Comparison of ENCODE assay signal across 1 cellular context in the genomic region with DNA sequence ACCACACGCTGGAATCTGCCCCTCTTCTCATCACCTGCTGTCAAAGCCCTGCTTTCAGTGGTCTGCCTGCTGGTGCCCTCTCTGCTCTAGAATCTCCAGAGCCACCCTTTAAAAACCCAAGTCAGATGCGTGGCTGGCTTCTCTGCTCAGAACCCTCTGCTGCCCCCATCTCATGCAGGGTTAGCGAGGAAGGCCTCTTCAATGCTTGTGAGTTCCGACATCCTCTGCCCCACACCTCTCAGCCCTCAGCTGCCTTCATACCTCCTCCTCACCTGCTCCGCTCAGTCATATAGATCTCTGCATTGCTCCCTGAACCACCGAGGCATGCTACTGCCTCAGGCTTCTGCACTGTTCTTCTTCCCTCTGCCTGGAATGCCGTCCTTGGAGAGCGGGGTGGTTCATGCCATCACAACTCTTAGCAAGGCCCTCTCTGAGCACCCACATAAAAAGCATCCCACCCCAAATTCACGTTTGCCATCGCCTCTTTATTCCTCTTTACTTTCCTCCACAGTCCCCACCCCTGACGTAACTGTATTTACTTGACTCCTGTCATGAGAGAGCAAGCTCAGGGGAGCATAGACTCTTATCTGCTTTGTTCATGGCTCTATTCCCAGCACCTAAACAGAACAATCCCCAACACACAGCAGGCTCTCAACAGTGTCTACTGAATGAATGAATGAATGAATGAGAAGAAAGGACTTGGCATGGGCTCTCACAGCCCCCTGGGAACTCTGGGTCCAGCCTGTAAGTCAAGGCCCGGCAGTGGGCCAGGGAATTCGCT.
TF ChIP-seq lines count a peak whose summit lies in the region.

No MANE protein-coding gene starts in this region.

TF ChIP-seq in endothelial cell of umbilical vein, 7 proteins besides CTCF, POLR2A, EP300 and RAD21:
- TF ChIP-seq FOS (IDR thresholded peaks at IDR 0.05; ENCODE audit: borderline replicate concordance, insufficient read depth, low read length) (no peak), MYC (IDR thresholded peaks at IDR 0.05; ENCODE audit: low read depth, low read length) (no peak), POLR2AphosphoS5 (IDR thresholded peaks at IDR 0.05; ENCODE audit: insufficient read depth, low read depth, low read length) (no peak), JUN (IDR thresholded peaks at IDR 0.05; ENCODE audit: borderline replicate concordance, insufficient read depth, insufficient read length, low read depth) (no peak), EZH2 (IDR thresholded peaks at IDR 0.05; ENCODE audit: borderline replicate concordance, low read depth, low read length, severe bottlenecking) (no peak), GATA2 (IDR thresholded peaks at IDR 0.05; ENCODE audit: insufficient read depth, insufficient read length, low read depth, low read length) (no peak)
- TF ChIP-seq, protein P1, sequence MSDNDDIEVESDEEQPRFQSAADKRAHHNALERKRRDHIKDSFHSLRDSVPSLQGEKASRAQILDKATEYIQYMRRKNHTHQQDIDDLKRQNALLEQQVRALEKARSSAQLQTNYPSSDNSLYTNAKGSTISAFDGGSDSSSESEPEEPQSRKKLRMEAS (IDR thresholded peaks at IDR 0.05; ENCODE audit: insufficient read depth, insufficient read length) = no peak
